In the genomic region with DNA sequence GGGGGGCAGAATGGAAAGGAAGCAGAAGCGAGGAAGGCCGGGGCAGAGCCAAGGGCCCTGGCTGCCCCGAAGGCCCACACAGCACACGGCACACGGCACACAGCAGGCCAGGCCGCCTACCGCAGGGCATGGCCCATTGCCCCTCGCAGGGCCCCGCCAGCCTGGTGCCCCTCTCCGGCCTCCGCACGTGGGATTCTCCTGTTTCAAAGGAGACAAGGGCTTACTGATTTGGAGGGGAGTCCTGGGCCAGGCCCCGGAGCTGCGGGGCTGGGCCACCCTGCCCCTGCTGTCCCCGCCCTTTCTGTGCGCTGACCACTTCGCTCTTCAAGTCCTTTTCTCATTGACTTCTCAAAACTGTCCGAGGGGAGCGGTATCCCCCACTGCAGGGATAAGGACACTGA, we compare ENCODE assay signal across 13 cellular contexts. TPM values are rescaled to one million over a fixed set of nuclear protein-coding genes. Genes with fewer than 3 reads are reported as not detected.
DNase-seq lines count a peak whose midpoint lies in the region; ATAC-seq and TF ChIP-seq lines count a peak whose summit lies in the region.
"Had no signal": no experiment of that assay in that cellular context is flagged by ENCODE, and none has a peak within 500 bp of the region (broad histone marks: within the 10 kb centered on the region; RNA-seq: fewer than 3 reads in every experiment).

No MANE protein-coding gene starts in this region.

- no peaks in the 10 kb centered on the region for H3K27me3 ChIP-seq in BLaER1
- H3K27me3 ChIP-seq in DOHH2 (ENCODE audit: control insufficient read depth, low read length): no peaks in the 10 kb centered on the region

- peaks cover 66% of the 10 kb centered on the region for H3K4me1 Mint-ChIP-seq in activated naive CD8-positive, alpha-beta T cell treated with anti-CD3 and anti-CD28 coated beads, Interleukin-2, amount 10 ng/mL, durations not matched to agents 7 days and 5 days
- H3K4me1 Mint-ChIP-seq in naive thymus-derived CD8-positive, alpha-beta T cell: peaks cover 24 to 75% (median 72%) of the 10 kb centered on the region in 4 donors

- no peaks in the 10 kb centered on the region for H3K79me2 ChIP-seq in DOHH2 (ENCODE audit: control insufficient read depth, low read length)

- peaks cover 30% of the 10 kb centered on the region for H3F3A ChIP-seq in DOHH2 (ENCODE audit: control insufficient read depth, insufficient read depth)

- H3K9ac ChIP-seq in BLaER1: peak overlapping the region; percentile 68

- H3K4me2 ChIP-seq in BLaER1 (peak overlapping the region; percentile 95), DOHH2 (ENCODE audit: low read length) (peak overlapping the region; percentile 59)

- H3K27me3 Mint-ChIP-seq in activated naive CD8-positive, alpha-beta T cell treated with anti-CD3 and anti-CD28 coated beads, Interleukin-2, amount 10 ng/mL, durations not matched to agents 7 days and 5 days: no peaks in the 10 kb centered on the region
- H3K27me3 Mint-ChIP-seq in naive thymus-derived CD8-positive, alpha-beta T cell: no peaks in the 10 kb centered on the region

- no peaks in the 10 kb centered on the region for H3K9me2 ChIP-seq in DOHH2 (replicated peaks; ENCODE audit: control insufficient read depth, low read length)

- peak overlapping the region; percentile 95 for H3K4me3 Mint-ChIP-seq in activated naive CD8-positive, alpha-beta T cell treated with anti-CD3 and anti-CD28 coated beads, Interleukin-2, amount 10 ng/mL, durations not matched to agents 7 days and 5 days
- peak overlapping the region; percentile 57 to 89 (median 78) for H3K4me3 Mint-ChIP-seq in naive thymus-derived CD8-positive, alpha-beta T cell

- H3K36me3 Mint-ChIP-seq in activated naive CD8-positive, alpha-beta T cell treated with anti-CD3 and anti-CD28 coated beads, Interleukin-2, amount 10 ng/mL, durations not matched to agents 7 days and 5 days: peaks cover 2% of the 10 kb centered on the region
- H3K36me3 Mint-ChIP-seq in naive thymus-derived CD8-positive, alpha-beta T cell: no peaks in the 10 kb centered on the region

- no peak for ATAC-seq in activated naive CD8-positive, alpha-beta T cell treated with anti-CD3 and anti-CD28 coated beads, Interleukin-2, amount 10 ng/mL, durations not matched to agents 7 days and 5 days (ENCODE audit: low read depth)
- peak; percentile 22 to 29 for ATAC-seq in naive thymus-derived CD8-positive, alpha-beta T cell
- ATAC-seq in GM18498 (IDR thresholded peaks at IDR 0.05; ENCODE audit: unreplicated experiment): no peak
- ATAC-seq: activated CD4-positive, CD25-positive, alpha-beta regulatory T cell treated with anti-CD3 and anti-CD28 coated beads, Interleukin-2, amount 50 U/mL, for 24 hours had no signal

- H3K9me3 Mint-ChIP-seq in activated naive CD8-positive, alpha-beta T cell treated with anti-CD3 and anti-CD28 coated beads, Interleukin-2, amount 10 ng/mL, durations not matched to agents 7 days and 5 days: no peaks in the 10 kb centered on the region
- no peaks in the 10 kb centered on the region for H3K9me3 Mint-ChIP-seq in naive thymus-derived CD8-positive, alpha-beta T cell

- peak overlapping the region; percentile 81 for H3K27ac ChIP-seq in BLaER1
- peak overlapping the region; percentile 88 for H3K27ac ChIP-seq in DOHH2 (ENCODE audit: low read depth, low read length)

- DNase-seq in activated naive CD8-positive, alpha-beta T cell treated with anti-CD3 and anti-CD28 coated beads, Interleukin-2, amount 10 ng/mL, durations not matched to agents 7 days and 5 days: peak; percentile 56
- peak in 1 of 10 donors; percentile 58 for DNase-seq in naive thymus-derived CD8-positive, alpha-beta T cell
- DNase-seq in germinal center (ENCODE audit: low spot score) (no peak), DMS53 (lab: John Stamatoyannopoulos, UW) (no peak)
- DNase-seq in stimulated activated naive CD4-positive, alpha-beta T cell (lab: John Stamatoyannopoulos, UW): no peak
- DNase-seq: foreskin melanocyte; NCI-H2081; stimulated activated CD4-positive, alpha-beta T cell treated with anti-CD3 and anti-CD28 coated beads, Interleukin-2, amount 100 ng/mL, for 24 hours had no signal

- peaks cover 80% of the 10 kb centered on the region for H3K4me1 ChIP-seq in BLaER1
- H3K4me1 ChIP-seq in DOHH2 (ENCODE audit: control insufficient read depth, low read length): peaks cover 63% of the 10 kb centered on the region

- no peak for TF ChIP-seq CTCF in DOHH2 (IDR thresholded peaks at IDR 0.05; ENCODE audit: low read depth, low read length, poor library complexity, severe bottlenecking)

- peak overlapping the region; percentile 50 for H3K4me3 ChIP-seq in BLaER1
- H3K4me3 ChIP-seq in DOHH2 (ENCODE audit: low read length): peak overlapping the region; percentile 71

- POLR2A ChIA-PET in activated naive CD8-positive, alpha-beta T cell treated with anti-CD3 and anti-CD28 coated beads, Interleukin-2, amount 10 ng/mL, durations not matched to agents 7 days and 5 days (lab: Charles Lee): interaction anchor here (1.0 to 6.5 kb wide), 6 partner anchors 8 to 814 kb away, joined by 3 to 75 read pairs (median 6); partner anchors contain the start of genes CLK4, GRK6, HNRNPAB and PHYKPL
- POLR2A ChIA-PET in naive thymus-derived CD8-positive, alpha-beta T cell (lab: Charles Lee): interaction anchor here (0.6 to 1.2 kb wide), 4 partner anchors 7 to 1393 kb away, joined by 3 to 7 read pairs (median 4); partner anchors contain the start of genes HNRNPAB and PHYKPL

- no peaks in the 10 kb centered on the region for H4K20me1 ChIP-seq in BLaER1
- no peaks in the 10 kb centered on the region for H4K20me1 ChIP-seq in DOHH2 (ENCODE audit: control insufficient read depth, insufficient read depth, low read depth, low read length)

- peak overlapping the region; percentile 98 for H3K27ac Mint-ChIP-seq in activated naive CD8-positive, alpha-beta T cell treated with anti-CD3 and anti-CD28 coated beads, Interleukin-2, amount 10 ng/mL, durations not matched to agents 7 days and 5 days
- H3K27ac Mint-ChIP-seq in naive thymus-derived CD8-positive, alpha-beta T cell: peak overlapping the region; percentile 84 to 96 (median 93)

- H3K36me3 ChIP-seq in BLaER1 (no peaks in the 10 kb centered on the region), DOHH2 (ENCODE audit: control insufficient read depth, low read length) (no peaks in the 10 kb centered on the region)

- H3K9me3 ChIP-seq in BLaER1 (no peaks in the 10 kb centered on the region), DOHH2 (ENCODE audit: control insufficient read depth, insufficient read depth, low read length) (no peaks in the 10 kb centered on the region)

RNA-seq across cellular contexts. Expression of gene PHYKPL, which starts 7.7 kb away (rescaled TPM):
- total RNA-seq in activated naive CD8-positive, alpha-beta T cell treated with anti-CD3 and anti-CD28 coated beads, Interleukin-2, amount 10 ng/mL, durations not matched to agents 7 days and 5 days: 100 to 1,000 TPM; 158 to 165 TPM
- total RNA-seq in naive thymus-derived CD8-positive, alpha-beta T cell: 100 to 1,000 TPM; 209 to 229 TPM
- polyA plus RNA-seq in naive thymus-derived CD8-positive, alpha-beta T cell: 10 to 100 TPM; 41.1 to 51.8 (median 49.7) TPM

RNA-seq across cellular contexts. Expression of gene HNRNPAB, which starts 36.0 kb away (rescaled TPM):
- 100 to 1,000 TPM; 183 to 198 TPM for total RNA-seq in activated naive CD8-positive, alpha-beta T cell treated with anti-CD3 and anti-CD28 coated beads, Interleukin-2, amount 10 ng/mL, durations not matched to agents 7 days and 5 days
- total RNA-seq in naive thymus-derived CD8-positive, alpha-beta T cell: 10 to 100 TPM; 79.3 to 82.5 TPM
- 10 to 100 TPM; 43.6 to 74.9 (median 61.2) TPM for polyA plus RNA-seq in naive thymus-derived CD8-positive, alpha-beta T cell

RNA-seq across cellular contexts. Expression of gene GMCL2, which starts 53.2 kb away (rescaled TPM):
- total RNA-seq in activated naive CD8-positive, alpha-beta T cell treated with anti-CD3 and anti-CD28 coated beads, Interleukin-2, amount 10 ng/mL, durations not matched to agents 7 days and 5 days: not detected
- total RNA-seq in naive thymus-derived CD8-positive, alpha-beta T cell: under 1 TPM in 1 of 2 experiments, not detected in 1; 0.14 TPM
- polyA plus RNA-seq in naive thymus-derived CD8-positive, alpha-beta T cell: not detected
- polyA plus RNA-seq: adipose tissue had no signal

Comparison
In these comparisons a context has a peak if more than half of its experiments do, and no peak if none do; other contexts are left out.
1. ATAC-seq: peak in naive thymus-derived CD8-positive, alpha-beta T cell (2 of 2); none in activated naive CD8-positive, alpha-beta T cell treated with anti-CD3 and anti-CD28 coated beads, Interleukin-2, amount 10 ng/mL, durations not matched to agents 7 days and 5 days (single experiment) and GM18498 (single experiment).